Comparison of ENCODE assay signal across 16 cellular contexts in genomic region chr6:144597511-144597910, GRCh38.
A peak's percentile ranks its signal among the peaks of the same experiment; 100 is the strongest.
DNase-seq lines count a peak whose midpoint lies in the region; ATAC-seq and TF ChIP-seq lines count a peak whose summit lies in the region.
"Had no signal": no experiment of that assay in that cellular context is flagged by ENCODE, and none has a peak within 500 bp of the region (broad histone marks: within the 10 kb centered on the region; RNA-seq: fewer than 3 reads in every experiment).

No MANE protein-coding gene starts in this region.

- no peaks in the 10 kb centered on the region for H3K27me3 Mint-ChIP-seq in activated T-cell treated with anti-CD3 and anti-CD28 coated beads, Interleukin-2, amount 50 U/mL, for 72 hours (ENCODE audit: low read depth)
- H3K27me3 Mint-ChIP-seq: CD4-positive, alpha-beta memory T cell had no signal

- H3K4me3 ChIP-seq in osteoblast (ENCODE audit: insufficient read depth, low read length) = no peak overlapping the region

- H3K9me3 Mint-ChIP-seq in activated T-cell treated with anti-CD3 and anti-CD28 coated beads, Interleukin-2, amount 50 U/mL, for 72 hours = peaks cover 0 to 4% of the 10 kb centered on the region in 2 donors

- H3K4me1 ChIP-seq in osteoblast (ENCODE audit: insufficient read depth, low read length) = no peaks in the 10 kb centered on the region

- H4K20me1 ChIP-seq in osteoblast (ENCODE audit: insufficient read depth, low read length) = no peaks in the 10 kb centered on the region

- intact Hi-C loops in posterior vena cava (cut with DNase I) = no loop called here

- peaks cover 54% of the 10 kb centered on the region for H3K4me1 Mint-ChIP-seq in activated T-cell treated with anti-CD3 and anti-CD28 coated beads, Interleukin-2, amount 50 U/mL, for 72 hours (ENCODE audit: low read depth)

- peaks cover 8 to 11% of the 10 kb centered on the region in 2 donors for H3K36me3 Mint-ChIP-seq in activated T-cell treated with anti-CD3 and anti-CD28 coated beads, Interleukin-2, amount 50 U/mL, for 72 hours (ENCODE audit: insufficient read depth in 2 of 2)

- H3K36me3 ChIP-seq in osteoblast (ENCODE audit: insufficient read depth, low read length) = no peaks in the 10 kb centered on the region
- H3K36me3 ChIP-seq: BE2C had no signal

- no peak for TF ChIP-seq CTCF in osteoblast (IDR thresholded peaks at IDR 0.05; ENCODE audit: extremely low read depth, low read depth, low read length)

- H3K4me3 Mint-ChIP-seq in activated T-cell treated with anti-CD3 and anti-CD28 coated beads, Interleukin-2, amount 50 U/mL, for 72 hours = peak overlapping the region in 1 of 2 donors; percentile 55
- H3K4me3 Mint-ChIP-seq: CD4-positive, alpha-beta memory T cell; HFFc6 had no signal

- peak in 1 of 2 donors; percentile 27 for DNase-seq in activated T-cell treated with anti-CD3 and anti-CD28 coated beads, Interleukin-2, amount 50 U/mL, for 72 hours
- DNase-seq in activated T-cell treated with anti-CD3 and anti-CD28 coated beads for 4 hours (no peak), osteoblast (ENCODE audit: insufficient read length, low spot score, missing footprints) (peak; percentile 21), posterior vena cava (ENCODE audit: low spot score) (no peak), 8988T (no peak)
- DNase-seq: BE2C; CD4-positive, alpha-beta memory T cell; HFFc6; NCI-H1436; NCI-H2029 treated with DMSO at 0.1 percent for 48 hours; NCI-H510A; NCI-H774; RPMI8226 had no signal

- no peak overlapping the region for H3K4me2 ChIP-seq in osteoblast (ENCODE audit: insufficient read depth, low read length)
- H3K4me2 ChIP-seq: KMS-11 had no signal

- no peak overlapping the region for H2AFZ ChIP-seq in osteoblast (ENCODE audit: low read length)

- H3K9me3 ChIP-seq in osteoblast (ENCODE audit: low read depth, low read length) = no peaks in the 10 kb centered on the region
- H3K9me3 ChIP-seq: BE2C had no signal

- H3K27ac Mint-ChIP-seq in activated T-cell treated with anti-CD3 and anti-CD28 coated beads, Interleukin-2, amount 50 U/mL, for 72 hours = peak overlapping the region; percentile 59
- H3K27ac Mint-ChIP-seq: HFFc6 had no signal

- no peak overlapping the region for H3K27ac ChIP-seq in osteoblast (ENCODE audit: low read depth, low read length)
- H3K27ac ChIP-seq: KMS-11 had no signal

- H3K27me3 ChIP-seq in osteoblast (ENCODE audit: insufficient read depth, low read length) = no peaks in the 10 kb centered on the region
- H3K27me3 ChIP-seq: BE2C had no signal

- ATAC-seq in activated T-cell treated with anti-CD3 and anti-CD28 coated beads, Interleukin-2, amount 50 U/mL, for 72 hours (replicated peaks in 1 of 2) = peak; percentile 94 to 97
- ATAC-seq in HG02610 (IDR thresholded peaks at IDR 0.05; ENCODE audit: unreplicated experiment) = peak; percentile 62
- ATAC-seq in HG03354 (IDR thresholded peaks at IDR 0.05; ENCODE audit: poor library complexity, severe bottlenecking, unreplicated experiment) = peak; percentile 54

- H3K79me2 ChIP-seq in osteoblast (ENCODE audit: insufficient read depth, low read length) = no peaks in the 10 kb centered on the region
